Comparison of ENCODE assay signal across 8 cellular contexts in the genomic region with DNA sequence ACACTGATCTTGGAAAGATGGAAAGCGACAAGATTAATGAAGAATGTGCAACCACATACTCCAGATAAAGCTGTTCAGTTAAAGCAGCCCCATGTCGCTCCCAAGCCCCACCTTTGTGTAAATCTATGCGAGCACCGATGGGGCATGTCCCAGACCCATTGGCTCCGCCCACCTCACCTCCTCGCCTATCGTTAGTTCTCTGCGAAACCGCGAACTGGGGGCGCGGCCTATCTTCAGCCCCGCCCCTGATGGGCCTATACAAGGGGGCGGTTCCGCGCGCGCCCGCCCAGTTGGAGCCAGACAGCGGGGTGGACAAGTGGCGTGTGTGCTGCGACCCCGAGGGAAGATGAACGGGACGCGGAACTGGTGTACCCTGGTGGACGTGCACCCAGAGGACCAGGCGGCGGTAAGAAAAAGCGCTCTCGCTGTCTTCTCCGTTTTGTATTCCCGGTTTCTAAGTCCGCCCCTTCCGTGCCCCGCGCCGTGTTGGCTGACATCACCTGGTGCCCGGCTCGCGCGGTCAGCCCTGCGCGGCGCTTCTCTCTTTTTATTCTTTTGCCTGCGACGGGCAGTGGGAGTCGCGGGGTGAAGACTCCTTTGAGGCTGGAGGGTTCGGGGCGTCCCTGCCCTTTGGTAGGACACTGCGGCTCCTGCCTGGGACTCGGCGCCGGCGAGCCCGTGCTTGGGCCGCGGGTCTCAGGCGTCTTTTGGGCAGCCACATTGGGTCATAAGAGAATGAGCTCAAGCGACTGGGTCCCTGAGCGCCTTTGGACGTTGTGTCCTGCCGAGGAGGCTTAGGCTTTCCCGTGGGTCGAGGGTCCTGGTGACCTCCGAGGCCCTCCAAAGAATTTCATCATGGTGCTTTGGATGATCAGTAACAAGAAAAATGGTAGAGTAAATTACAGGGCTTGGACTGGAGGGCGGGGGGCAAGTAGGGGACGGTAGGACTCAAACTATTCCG. TPM values are rescaled to one million over a fixed set of nuclear protein-coding genes. Genes with fewer than 3 reads are reported as not detected.
DNase-seq lines count a peak whose midpoint lies in the region; ATAC-seq and TF ChIP-seq lines count a peak whose summit lies in the region.

A gene with protein sequence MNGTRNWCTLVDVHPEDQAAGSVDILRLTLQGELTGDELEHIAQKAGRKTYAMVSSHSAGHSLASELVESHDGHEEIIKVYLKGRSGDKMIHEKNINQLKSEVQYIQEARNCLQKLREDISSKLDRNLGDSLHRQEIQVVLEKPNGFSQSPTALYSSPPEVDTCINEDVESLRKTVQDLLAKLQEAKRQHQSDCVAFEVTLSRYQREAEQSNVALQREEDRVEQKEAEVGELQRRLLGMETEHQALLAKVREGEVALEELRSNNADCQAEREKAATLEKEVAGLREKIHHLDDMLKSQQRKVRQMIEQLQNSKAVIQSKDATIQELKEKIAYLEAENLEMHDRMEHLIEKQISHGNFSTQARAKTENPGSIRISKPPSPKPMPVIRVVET (plus strand): TSS at position 289 of the 961 bp plus-strand sequence. CDS start 58 bp downstream, at position 347.

- H3K4me3 ChIP-seq in HFF-Myc (replicated peaks; ENCODE audit: low read depth, low read length) (peak within 1 kb of the TSS; percentile 75), NB4 (ENCODE audit: low read depth, low read length) (peak within 1 kb of the TSS; percentile 54), cardiac muscle cell (peak within 1 kb of the TSS; percentile 46), trophoblast cell (ENCODE audit: low read depth, low read length) (peak within 1 kb of the TSS; percentile 90), transverse colon (peak within 1 kb of the TSS; percentile 43 to 76 (median 66))

- peak within 1 kb of the TSS; percentile 42 for H2BK12ac ChIP-seq in trophoblast cell (ENCODE audit: low read length)

- peak within 1 kb of the TSS; percentile 30 for H4K91ac ChIP-seq in trophoblast cell (ENCODE audit: low read depth, low read length)

- no CpG with 5 or more reads among the region's 70 CpGs for WGBS in trophoblast cell (ENCODE audit: extremely low coverage, insufficient coverage, insufficient read length)
- 0 to 3% methylated on average over 8 to 68 of the region's 70 CpGs for WGBS in transverse colon (ENCODE audit: low coverage in 1 of 2), 2 donors

- H2AK5ac ChIP-seq in trophoblast cell (ENCODE audit: low read length) = peak within 1 kb of the TSS; percentile 20

- POLR2A ChIA-PET in activated naive CD8-positive, alpha-beta T cell treated with anti-CD3 and anti-CD28 coated beads, Interleukin-2, amount 10 ng/mL, durations not matched to agents 7 days and 5 days (lab: Charles Lee) = no interaction called here

- no peaks in the 10 kb centered on the region for H3K9me3 Mint-ChIP-seq in activated naive CD8-positive, alpha-beta T cell treated with anti-CD3 and anti-CD28 coated beads, Interleukin-2, amount 10 ng/mL, durations not matched to agents 7 days and 5 days

- DNase-seq in GM03348 (ENCODE audit: low spot score) = peak; percentile 93
- DNase-seq in HFF-Myc (ENCODE audit: extremely low read depth, low read depth) = peak; percentile 63
- peak; percentile 86 for DNase-seq in NB4 (ENCODE audit: low read depth)
- peak; percentile 96 for DNase-seq in SKM-1 treated with dmso at 0.1 percent for 144 hours (lab: John Stamatoyannopoulos, UW; ENCODE audit: unreplicated experiment)
- peak; percentile 96 for DNase-seq in activated naive CD8-positive, alpha-beta T cell treated with anti-CD3 and anti-CD28 coated beads, Interleukin-2, amount 10 ng/mL, durations not matched to agents 7 days and 5 days
- peak; percentile 86 to 98 for DNase-seq in cardiac muscle cell (ENCODE audit: low read depth in 1 of 2, low spot score in 1 of 2)
- peak; percentile 95 to 97 for DNase-seq in trophoblast cell
- DNase-seq in transverse colon = peak; percentile 97

- peak within 1 kb of the TSS; percentile 90 for H3K4me3 Mint-ChIP-seq in activated naive CD8-positive, alpha-beta T cell treated with anti-CD3 and anti-CD28 coated beads, Interleukin-2, amount 10 ng/mL, durations not matched to agents 7 days and 5 days

- no peak within 1 kb of the TSS for H3K23ac ChIP-seq in trophoblast cell (ENCODE audit: low read length)

- peak within 1 kb of the TSS; percentile 32 for H2AFZ ChIP-seq in trophoblast cell (ENCODE audit: insufficient read depth, low read length, poor library complexity)

- H3K4me1 ChIP-seq in cardiac muscle cell (ENCODE audit: low read depth) (no peaks in the 10 kb centered on the region), trophoblast cell (ENCODE audit: control insufficient read depth in 1 of 2, insufficient read depth in 2 of 2, low read length in 2 of 2) (peaks cover 19 to 31% of the 10 kb centered on the region in 2 experiments), transverse colon (peaks cover 12 to 43% (median 28%) of the 10 kb centered on the region in 4 donors)

- in situ Hi-C loops in transverse colon (cut with MboI; ENCODE audit: low pct_ligation_motif_present in 1 of 4, low pct_unique_long_range_greater_than_20kb in 1 of 4, low sequenced_read_pairs in 3 of 4) = no loop called here

- TF ChIP-seq CTCF in HFF-Myc (IDR thresholded peaks at IDR 0.05; ENCODE audit: low read depth, low read length, missing control alignments) = no peak
- TF ChIP-seq CTCF in NB4 (IDR thresholded peaks at IDR 0.05; ENCODE audit: low read depth, low read length) = no peak
- TF ChIP-seq CTCF in cardiac muscle cell (IDR thresholded peaks at IDR 0.05; ENCODE audit: low read depth, low read length) = no peak
- TF ChIP-seq CTCF in transverse colon (IDR thresholded peaks at IDR 0.05) = peak in 1 of 5 experiments; percentile 3

- H3K9me3 ChIP-seq in cardiac muscle cell (ENCODE audit: low read depth) (no peaks in the 10 kb centered on the region), trophoblast cell (ENCODE audit: insufficient read depth, low read depth, low read length) (no peaks in the 10 kb centered on the region), transverse colon (no peaks in the 10 kb centered on the region)

- peaks cover 18% of the 10 kb centered on the region for H3K79me2 ChIP-seq in trophoblast cell (ENCODE audit: control insufficient read depth, insufficient read depth, low read length, poor library complexity)

- intact Hi-C loops in transverse colon (cut with DNase I; ENCODE audit: low total_unique reads) = loop anchor here (10.0 kb wide), 1 partner anchor 96 kb away; no protein-coding TSS in a partner anchor

- H3K27me3 ChIP-seq in cardiac muscle cell = no peaks in the 10 kb centered on the region
- no peaks in the 10 kb centered on the region for H3K27me3 ChIP-seq in trophoblast cell (ENCODE audit: insufficient read depth, low read length)
- H3K27me3 ChIP-seq in transverse colon = no peaks in the 10 kb centered on the region

- TF ChIP-seq EP300 in transverse colon (IDR thresholded peaks at IDR 0.05; ENCODE audit: low read depth) = no peak

- H4K8ac ChIP-seq in trophoblast cell (ENCODE audit: low read depth, low read length) = peak within 1 kb of the TSS; percentile 74

- peak within 1 kb of the TSS; percentile 56 for H3K18ac ChIP-seq in trophoblast cell (ENCODE audit: low read length)

- peak within 1 kb of the TSS; percentile 58 for H2BK120ac ChIP-seq in trophoblast cell (ENCODE audit: insufficient read depth, low read length, poor library complexity)

- peak; percentile 94 for ATAC-seq in activated naive CD8-positive, alpha-beta T cell treated with anti-CD3 and anti-CD28 coated beads, Interleukin-2, amount 10 ng/mL, durations not matched to agents 7 days and 5 days (ENCODE audit: low read depth)

- H3K4me2 ChIP-seq in trophoblast cell (ENCODE audit: low read length) = peak within 1 kb of the TSS; percentile 60

- no peaks in the 10 kb centered on the region for H3K36me3 Mint-ChIP-seq in activated naive CD8-positive, alpha-beta T cell treated with anti-CD3 and anti-CD28 coated beads, Interleukin-2, amount 10 ng/mL, durations not matched to agents 7 days and 5 days

- H3K9ac ChIP-seq in trophoblast cell (ENCODE audit: low read length) = peak within 1 kb of the TSS; percentile 96

- H2BK5ac ChIP-seq in trophoblast cell (ENCODE audit: low read depth, low read length, poor library complexity) = peak within 1 kb of the TSS; percentile 47

- peak within 1 kb of the TSS; percentile 93 for H3K27ac ChIP-seq in cardiac muscle cell
- H3K27ac ChIP-seq in trophoblast cell (ENCODE audit: low read depth, low read length) = peak within 1 kb of the TSS; percentile 61
- peak within 1 kb of the TSS; percentile 87 to 95 (median 90) for H3K27ac ChIP-seq in transverse colon

- H4K12ac ChIP-seq in trophoblast cell (ENCODE audit: low read depth, low read length) = no peak within 1 kb of the TSS

- H3K36me3 ChIP-seq in cardiac muscle cell (no peaks in the 10 kb centered on the region), trophoblast cell (ENCODE audit: control insufficient read depth in 1 of 2, insufficient read depth in 2 of 2, low read length in 2 of 2) (peaks cover 16 to 26% of the 10 kb centered on the region in 2 experiments), transverse colon (peaks cover 0 to 9% (median 0%) of the 10 kb centered on the region in 4 donors)

- peak within 1 kb of the TSS; percentile 45 for H3K27ac Mint-ChIP-seq in activated naive CD8-positive, alpha-beta T cell treated with anti-CD3 and anti-CD28 coated beads, Interleukin-2, amount 10 ng/mL, durations not matched to agents 7 days and 5 days

- H3K14ac ChIP-seq in trophoblast cell (ENCODE audit: low read length) = peak within 1 kb of the TSS; percentile 6

- H3K27me3 Mint-ChIP-seq in activated naive CD8-positive, alpha-beta T cell treated with anti-CD3 and anti-CD28 coated beads, Interleukin-2, amount 10 ng/mL, durations not matched to agents 7 days and 5 days = peaks cover 26% of the 10 kb centered on the region

- TF ChIP-seq POLR2A in NB4 (IDR thresholded peaks at IDR 0.05; ENCODE audit: extremely low read depth, insufficient read length) (peak; percentile 62), transverse colon (IDR thresholded peaks at IDR 0.05) (peak; percentile 98)

- peaks cover 16% of the 10 kb centered on the region for H3K79me1 ChIP-seq in trophoblast cell (ENCODE audit: low read length)

- H3K4ac ChIP-seq in trophoblast cell (ENCODE audit: low read depth, low read length) = peak within 1 kb of the TSS; percentile 89

- H3K4me1 Mint-ChIP-seq in activated naive CD8-positive, alpha-beta T cell treated with anti-CD3 and anti-CD28 coated beads, Interleukin-2, amount 10 ng/mL, durations not matched to agents 7 days and 5 days = peaks cover 8% of the 10 kb centered on the region

RNA-seq across cellular contexts. Expression of the gene that starts here (rescaled TPM):
- 1 to 10 TPM; 1.5 TPM for total RNA-seq in activated naive CD8-positive, alpha-beta T cell treated with anti-CD3 and anti-CD28 coated beads, Interleukin-2, amount 10 ng/mL, durations not matched to agents 7 days and 5 days
- total RNA-seq in cardiac muscle cell (7.0 TPM in 2 replicates), transverse colon (10 to 100 TPM; 22.8 to 65.5 (median 30.8) TPM)
- polyA plus RNA-seq in cardiac muscle cell = 7.7 and 9.0 TPM in 2 replicates
- 45.0 and 47.3 TPM in 2 replicates for polyA plus RNA-seq in trophoblast cell (2013)

Comparison
In these comparisons a context has a peak if more than half of its experiments do, and no peak if none do; other contexts are left out.
1. Peak in every context shown above with its lines: DNase-seq, ATAC-seq, H3K4me3 ChIP-seq and H3K27ac ChIP-seq.